8 cellular contexts compared by ENCODE assay signal in genomic region chr7:65038767-65039166, GRCh38. TPM values are rescaled to one million over a fixed set of nuclear protein-coding genes. Genes with fewer than 3 reads are reported as not detected.
DNase-seq lines count a peak whose midpoint lies in the region; ATAC-seq and TF ChIP-seq lines count a peak whose summit lies in the region.
"Not testable (repeated sequence)": the region's sequence is repeated elsewhere in the genome, so short reads cannot be mapped to it uniquely, and the experiment has no call there.

No MANE protein-coding gene starts in this region.

- CTCF ChIA-PET in HEK293T (lab: Yijun Ruan, JAX) = not testable (repeated sequence)

- peak overlapping the region; percentile 55 for H3K27ac ChIP-seq in substantia nigra (ENCODE audit: low read depth, low read length, poor library complexity, severe bottlenecking)

- intact Hi-C loops in Right ventricle myocardium inferior (cut with DNase I) = not testable (repeated sequence)

- H3K27ac Mint-ChIP-seq in neural crest cell (ENCODE audit: unreplicated experiment) = peak overlapping the region; percentile 14

- not testable (repeated sequence) for TF ChIP-seq CTCF in neural crest cell (conservative IDR thresholded peaks at IDR 0.05)

- not testable (repeated sequence) for H3K27me3 Mint-ChIP-seq in neural crest cell (ENCODE audit: low read depth)

- H3K36me3 Mint-ChIP-seq in neural crest cell (ENCODE audit: low read depth) = not testable (repeated sequence)

- peaks cover 14% of the 10 kb centered on the region for H3K4me1 Mint-ChIP-seq in neural crest cell

- peak overlapping the region; percentile 92 for H3K4me3 Mint-ChIP-seq in neural crest cell

- H3K9me3 Mint-ChIP-seq in neural crest cell = not testable (repeated sequence)

- not testable (repeated sequence) for ATAC-seq in Right ventricle myocardium inferior

- POLR2A ChIA-PET in HEK293T (lab: Yijun Ruan, JAX) = not testable (repeated sequence)

- DNase-seq in ELR (ENCODE audit: low read depth) (peak; percentile 32), HEK293T (ENCODE audit: extremely low spot score) (peak; percentile 12), LoVo (ENCODE audit: low spot score) (peak; percentile 38), T follicular helper cell (ENCODE audit: low read depth) (peak; percentile 14), amygdala (lab: John Stamatoyannopoulos, UW) (peak in 29 of 56 donors; percentile 1 to 47 (median 15)), Right ventricle myocardium inferior (ENCODE audit: missing footprints) (peak; percentile 72), neural crest cell (ENCODE audit: low read depth, low spot score) (peak; percentile 29), substantia nigra (lab: John Stamatoyannopoulos, UW) (peak in 32 of 49 donors; percentile 3 to 38 (median 15))

RNA-seq across cellular contexts. Expression of gene ERV3-1, which starts 32.3 kb away (rescaled TPM):
- 5.4 TPM for total RNA-seq in Right ventricle myocardium inferior
- 33.0 and 38.1 TPM in 2 replicates for total RNA-seq in neural crest cell

RNA-seq across cellular contexts. Expression of gene ZNF117, which starts 47.9 kb away (rescaled TPM):
- total RNA-seq in Right ventricle myocardium inferior = 2.2 TPM
- 26.0 and 27.7 TPM in 2 replicates for total RNA-seq in neural crest cell

Comparison
In these comparisons a context has a peak if more than half of its experiments do, and no peak if none do; other contexts are left out.
1. DNase-seq: peak in every context shown above with its lines; median percentile 72 in Right ventricle myocardium inferior; 38 in LoVo; 32 in ELR; 29 in neural crest cell; 15 in amygdala; 15 in substantia nigra; 14 in T follicular helper cell; 12 in HEK293T.